In the genomic region with DNA sequence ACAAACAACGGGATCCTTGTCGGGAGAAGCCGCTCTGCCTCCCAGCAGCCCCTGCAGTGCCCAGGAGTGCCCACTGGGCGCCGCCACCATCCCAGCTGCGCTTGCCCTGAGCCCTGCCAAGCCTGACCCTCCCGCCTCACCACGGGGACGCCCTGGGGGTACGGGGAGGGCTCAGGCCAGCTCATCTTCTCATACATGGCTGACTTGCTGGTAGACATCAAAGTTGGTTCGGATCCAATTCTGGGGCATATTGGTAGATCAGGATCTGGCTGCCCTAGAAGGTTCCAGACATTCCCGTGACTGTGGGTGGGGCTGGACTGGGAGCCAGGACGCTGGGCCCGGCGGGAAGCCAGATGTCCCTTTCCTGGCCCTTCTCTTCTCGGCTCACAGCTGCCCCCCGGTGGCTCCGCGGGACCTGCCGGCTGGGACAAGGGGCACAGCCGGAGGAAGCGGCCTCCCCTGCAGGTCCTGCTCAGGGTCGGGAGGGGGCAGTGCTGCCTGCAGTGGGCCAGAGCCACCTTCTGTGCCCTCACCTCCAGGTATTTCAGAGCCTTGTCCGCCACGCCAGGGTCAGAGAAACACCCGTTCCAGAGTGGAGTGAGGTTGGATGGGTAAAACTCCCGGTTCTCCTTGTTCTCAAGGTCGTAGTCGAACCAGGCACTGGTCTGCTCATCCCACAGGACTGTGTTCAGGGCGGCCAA, we compare ENCODE assay signal across 1 cellular context.
A peak's percentile ranks its signal among the peaks of the same experiment; 100 is the strongest.
TF ChIP-seq lines count a peak whose summit lies in the region.

No MANE protein-coding gene starts in this region.

TF ChIP-seq in HepG2, 621 proteins besides CTCF, POLR2A, EP300 and RAD21 (continued from another document and continues in another):
- TF ChIP-seq, protein P1, sequence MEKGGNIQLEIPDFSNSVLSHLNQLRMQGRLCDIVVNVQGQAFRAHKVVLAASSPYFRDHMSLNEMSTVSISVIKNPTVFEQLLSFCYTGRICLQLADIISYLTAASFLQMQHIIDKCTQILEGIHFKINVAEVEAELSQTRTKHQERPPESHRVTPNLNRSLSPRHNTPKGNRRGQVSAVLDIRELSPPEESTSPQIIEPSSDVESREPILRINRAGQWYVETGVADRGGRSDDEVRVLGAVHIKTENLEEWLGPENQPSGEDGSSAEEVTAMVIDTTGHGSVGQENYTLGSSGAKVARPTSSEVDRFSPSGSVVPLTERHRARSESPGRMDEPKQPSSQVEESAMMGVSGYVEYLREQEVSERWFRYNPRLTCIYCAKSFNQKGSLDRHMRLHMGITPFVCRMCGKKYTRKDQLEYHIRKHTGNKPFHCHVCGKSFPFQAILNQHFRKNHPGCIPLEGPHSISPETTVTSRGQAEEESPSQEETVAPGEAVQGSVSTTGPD (CRISPR knock-in tag; IDR thresholded peaks at IDR 0.05) = no peak
- TF ChIP-seq TBL1XR1 (IDR thresholded peaks at IDR 0.05; ENCODE audit: borderline replicate concordance, low read length, partially characterized antibody) (no peak), ZNF20 (CRISPR knock-in tag; IDR thresholded peaks at IDR 0.05) (no peak), ZNF850 (CRISPR knock-in tag; conservative IDR thresholded peaks at IDR 0.05) (no peak), KDM5B (CRISPR knock-in tag; IDR thresholded peaks at IDR 0.05; ENCODE audit: borderline replicate concordance) (0 out of 2 replicates have a peak, but pooled peaks have one; percentile 16), SALL1 (CRISPR knock-in tag; IDR thresholded peaks at IDR 0.05) (peak; percentile 81), ZNF557 (CRISPR knock-in tag; IDR thresholded peaks at IDR 0.05) (no peak), MBNL3 (CRISPR knock-in tag; conservative IDR thresholded peaks at IDR 0.05) (no peak), ZNF282 (IDR thresholded peaks at IDR 0.05; ENCODE audit: partially characterized antibody) (no peak), ZNF260 (CRISPR knock-in tag; IDR thresholded peaks at IDR 0.05; ENCODE audit: borderline replicate concordance, low read depth) (no peak), HNRNPL (IDR thresholded peaks at IDR 0.05; ENCODE audit: low read depth, low read length) (peak; percentile 90), PAWR (CRISPR knock-in tag; IDR thresholded peaks at IDR 0.05; ENCODE audit: borderline replicate concordance) (no peak), GLMP (CRISPR knock-in tag; IDR thresholded peaks at IDR 0.05; ENCODE audit: borderline replicate concordance) (no peak), ETS1 (CRISPR knock-in tag; IDR thresholded peaks at IDR 0.05) (no peak), ZMAT3 (CRISPR knock-in tag; conservative IDR thresholded peaks at IDR 0.05) (0 out of 2 replicates have a peak, but pooled peaks have one; percentile 88), CEBPG (CRISPR knock-in tag; IDR thresholded peaks at IDR 0.05) (no peak), SRF (IDR thresholded peaks at IDR 0.05; ENCODE audit: low read depth, low read length) (no peak), ZNF879 (CRISPR knock-in tag; IDR thresholded peaks at IDR 0.05) (no peak), IRF2 (CRISPR knock-in tag; IDR thresholded peaks at IDR 0.05) (peak; percentile 71), ZFP90 (CRISPR knock-in tag; IDR thresholded peaks at IDR 0.05; ENCODE audit: borderline replicate concordance) (no peak), ZNF639 (CRISPR knock-in tag; conservative IDR thresholded peaks at IDR 0.05) (no peak), NAIF1 (CRISPR knock-in tag; IDR thresholded peaks at IDR 0.05; ENCODE audit: borderline replicate concordance) (peak; percentile 44; the same call in 1 of the 2 replicates), GATAD2A (CRISPR knock-in tag; IDR thresholded peaks at IDR 0.05) (peak; percentile 73), ZFP1 (CRISPR knock-in tag; IDR thresholded peaks at IDR 0.05) (no peak), ZNF329 (CRISPR knock-in tag; IDR thresholded peaks at IDR 0.05; ENCODE audit: low read depth) (0 out of 2 replicates have a peak, but pooled peaks have one; percentile 71), HOXA7 (CRISPR knock-in tag; IDR thresholded peaks at IDR 0.05) (no peak), ZNF205 (CRISPR knock-in tag; IDR thresholded peaks at IDR 0.05) (peak; percentile 74; the same call in 1 of the 2 replicates), HOXA5 (CRISPR knock-in tag; IDR thresholded peaks at IDR 0.05) (peak; percentile 56; the same call in 1 of the 2 replicates), MIER3 (CRISPR knock-in tag; IDR thresholded peaks at IDR 0.05; ENCODE audit: borderline replicate concordance) (peak; percentile 40; the same call in 1 of the 2 replicates), REST (IDR thresholded peaks at IDR 0.05; ENCODE audit: borderline replicate concordance in 1 of 2, low read depth in 1 of 2, low read length in 2 of 2) (no peak), ZGPAT (CRISPR knock-in tag; IDR thresholded peaks at IDR 0.05) (peak; percentile 76; the same call in 1 of the 2 replicates), TAF15 (IDR thresholded peaks at IDR 0.05; ENCODE audit: low read depth, low read length, poor library complexity, severe bottlenecking) (no peak), PAX8 (CRISPR knock-in tag; IDR thresholded peaks at IDR 0.05; ENCODE audit: borderline replicate concordance) (no peak)
- TF ChIP-seq, protein P2, sequence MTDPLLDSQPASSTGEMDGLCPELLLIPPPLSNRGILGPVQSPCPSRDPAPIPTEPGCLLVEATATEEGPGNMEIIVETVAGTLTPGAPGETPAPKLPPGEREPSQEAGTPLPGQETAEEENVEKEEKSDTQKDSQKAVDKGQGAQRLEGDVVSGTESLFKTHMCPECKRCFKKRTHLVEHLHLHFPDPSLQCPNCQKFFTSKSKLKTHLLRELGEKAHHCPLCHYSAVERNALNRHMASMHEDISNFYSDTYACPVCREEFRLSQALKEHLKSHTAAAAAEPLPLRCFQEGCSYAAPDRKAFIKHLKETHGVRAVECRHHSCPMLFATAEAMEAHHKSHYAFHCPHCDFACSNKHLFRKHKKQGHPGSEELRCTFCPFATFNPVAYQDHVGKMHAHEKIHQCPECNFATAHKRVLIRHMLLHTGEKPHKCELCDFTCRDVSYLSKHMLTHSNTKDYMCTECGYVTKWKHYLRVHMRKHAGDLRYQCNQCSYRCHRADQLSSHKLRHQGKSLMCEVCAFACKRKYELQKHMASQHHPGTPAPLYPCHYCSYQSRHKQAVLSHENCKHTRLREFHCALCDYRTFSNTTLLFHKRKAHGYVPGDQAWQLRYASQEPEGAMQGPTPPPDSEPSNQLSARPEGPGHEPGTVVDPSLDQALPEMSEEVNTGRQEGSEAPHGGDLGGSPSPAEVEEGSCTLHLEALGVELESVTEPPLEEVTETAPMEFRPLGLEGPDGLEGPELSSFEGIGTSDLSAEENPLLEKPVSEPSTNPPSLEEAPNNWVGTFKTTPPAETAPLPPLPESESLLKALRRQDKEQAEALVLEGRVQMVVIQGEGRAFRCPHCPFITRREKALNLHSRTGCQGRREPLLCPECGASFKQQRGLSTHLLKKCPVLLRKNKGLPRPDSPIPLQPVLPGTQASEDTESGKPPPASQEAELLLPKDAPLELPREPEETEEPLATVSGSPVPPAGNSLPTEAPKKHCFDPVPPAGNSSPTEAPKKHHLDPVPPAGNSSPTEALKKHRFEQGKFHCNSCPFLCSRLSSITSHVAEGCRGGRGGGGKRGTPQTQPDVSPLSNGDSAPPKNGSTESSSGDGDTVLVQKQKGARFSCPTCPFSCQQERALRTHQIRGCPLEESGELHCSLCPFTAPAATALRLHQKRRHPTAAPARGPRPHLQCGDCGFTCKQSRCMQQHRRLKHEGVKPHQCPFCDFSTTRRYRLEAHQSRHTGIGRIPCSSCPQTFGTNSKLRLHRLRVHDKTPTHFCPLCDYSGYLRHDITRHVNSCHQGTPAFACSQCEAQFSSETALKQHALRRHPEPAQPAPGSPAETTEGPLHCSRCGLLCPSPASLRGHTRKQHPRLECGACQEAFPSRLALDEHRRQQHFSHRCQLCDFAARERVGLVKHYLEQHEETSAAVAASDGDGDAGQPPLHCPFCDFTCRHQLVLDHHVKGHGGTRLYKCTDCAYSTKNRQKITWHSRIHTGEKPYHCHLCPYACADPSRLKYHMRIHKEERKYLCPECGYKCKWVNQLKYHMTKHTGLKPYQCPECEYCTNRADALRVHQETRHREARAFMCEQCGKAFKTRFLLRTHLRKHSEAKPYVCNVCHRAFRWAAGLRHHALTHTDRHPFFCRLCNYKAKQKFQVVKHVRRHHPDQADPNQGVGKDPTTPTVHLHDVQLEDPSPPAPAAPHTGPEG (CRISPR knock-in tag; IDR thresholded peaks at IDR 0.05) = peak; percentile 91; the same call in 1 of the 2 replicates
- TF ChIP-seq, protein P3, sequence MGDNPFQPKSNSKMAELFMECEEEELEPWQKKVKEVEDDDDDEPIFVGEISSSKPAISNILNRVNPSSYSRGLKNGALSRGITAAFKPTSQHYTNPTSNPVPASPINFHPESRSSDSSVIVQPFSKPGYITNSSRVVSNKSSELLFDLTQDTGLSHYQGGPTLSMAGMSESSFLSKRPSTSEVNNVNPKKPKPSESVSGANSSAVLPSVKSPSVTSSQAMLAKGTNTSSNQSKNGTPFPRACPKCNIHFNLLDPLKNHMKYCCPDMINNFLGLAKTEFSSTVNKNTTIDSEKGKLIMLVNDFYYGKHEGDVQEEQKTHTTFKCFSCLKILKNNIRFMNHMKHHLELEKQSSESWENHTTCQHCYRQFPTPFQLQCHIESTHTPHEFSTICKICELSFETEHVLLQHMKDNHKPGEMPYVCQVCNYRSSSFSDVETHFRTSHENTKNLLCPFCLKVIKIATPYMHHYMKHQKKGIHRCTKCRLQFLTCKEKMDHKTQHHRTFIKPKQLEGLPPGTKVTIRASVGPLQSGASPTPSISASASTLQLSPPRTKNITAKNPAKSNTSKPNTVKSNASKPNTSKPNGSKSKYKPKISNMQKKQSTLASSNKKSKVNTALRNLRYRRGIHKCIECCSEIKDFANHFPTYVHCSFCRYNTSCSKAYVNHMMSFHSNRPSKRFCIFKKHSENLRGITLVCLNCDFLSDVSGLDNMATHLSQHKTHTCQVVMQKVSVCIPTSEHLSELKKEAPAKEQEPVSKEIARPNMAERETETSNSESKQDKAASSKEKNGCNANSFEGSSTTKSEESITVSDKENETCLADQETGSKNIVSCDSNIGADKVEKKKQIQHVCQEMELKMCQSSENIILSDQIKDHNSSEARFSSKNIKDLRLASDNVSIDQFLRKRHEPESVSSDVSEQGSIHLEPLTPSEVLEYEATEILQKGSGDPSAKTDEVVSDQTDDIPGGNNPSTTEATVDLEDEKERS (CRISPR knock-in tag; IDR thresholded peaks at IDR 0.05) = peak; percentile 80
- TF ChIP-seq, protein P4, sequence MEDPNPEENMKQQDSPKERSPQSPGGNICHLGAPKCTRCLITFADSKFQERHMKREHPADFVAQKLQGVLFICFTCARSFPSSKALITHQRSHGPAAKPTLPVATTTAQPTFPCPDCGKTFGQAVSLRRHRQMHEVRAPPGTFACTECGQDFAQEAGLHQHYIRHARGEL (CRISPR knock-in tag; IDR thresholded peaks at IDR 0.05) = no peak
